In the genomic region with DNA sequence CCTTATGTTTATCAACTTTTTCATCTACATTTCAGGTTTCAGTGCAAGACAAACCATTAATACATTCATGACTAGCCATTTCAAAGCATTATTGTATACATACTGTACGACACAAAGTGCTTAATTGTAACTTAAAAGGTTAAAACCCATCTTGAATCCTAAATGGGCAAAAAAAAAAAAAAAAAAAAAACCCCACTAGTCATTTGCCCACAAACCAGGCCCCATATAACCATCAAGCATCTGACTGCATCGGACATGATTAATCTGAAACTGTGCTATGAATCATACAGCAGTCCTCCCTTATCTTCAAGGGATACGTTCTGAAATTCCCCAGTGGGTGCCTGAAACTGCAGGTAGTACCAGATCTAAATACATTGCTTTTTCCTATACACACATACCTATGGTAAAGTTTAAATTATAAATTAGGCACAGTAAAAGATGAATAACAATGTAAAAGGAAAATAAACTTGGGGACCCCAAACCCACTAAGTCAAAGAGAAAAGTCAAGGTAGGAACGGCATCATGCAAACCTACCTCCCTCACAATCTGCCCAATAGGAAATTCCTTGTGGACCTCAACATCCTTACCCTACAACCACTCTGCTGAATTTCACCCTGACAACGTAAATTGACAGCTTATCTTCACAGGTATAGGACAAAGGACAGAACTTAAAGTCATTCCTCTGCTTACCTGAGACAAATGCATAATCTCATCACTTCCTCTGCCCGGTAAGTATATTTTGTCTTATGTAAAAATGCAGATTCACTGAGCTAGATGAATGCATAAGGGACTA, we compare ENCODE assay signal across 9 cellular contexts. TPM values are rescaled to one million over a fixed set of nuclear protein-coding genes. Genes with fewer than 3 reads are reported as not detected.
DNase-seq lines count a peak whose midpoint lies in the region; ATAC-seq, FAIRE-seq and TF ChIP-seq lines count a peak whose summit lies in the region.
"Had no signal": no experiment of that assay in that cellular context is flagged by ENCODE, and none has a peak within 500 bp of the region (broad histone marks: within the 10 kb centered on the region; RNA-seq: fewer than 3 reads in every experiment).

No MANE protein-coding gene starts in this region.

- TF ChIP-seq EP300 in A549 (IDR thresholded peaks at IDR 0.05) = no peak

- peak overlapping the region; percentile 85 for H3K4me2 ChIP-seq in A549

- DNase-seq in A549 (ENCODE audit: low read depth in 1 of 2, low spot score in 1 of 2) = peak; percentile 74
- DNase-seq in omental fat pad (ENCODE audit: low spot score) = no peak
- DNase-seq in GDM1 (lab: John Stamatoyannopoulos, UW) = no peak
- DNase-seq in NCI-H1092 treated with DMSO at 0.1 percent for 48 hours (lab: John Stamatoyannopoulos, UW) = no peak
- DNase-seq in NCI-H1092 (lab: John Stamatoyannopoulos, UW) = no peak

- TF ChIP-seq POLR2A in A549 (IDR thresholded peaks at IDR 0.05; ENCODE audit: low read length) = no peak

- H3K4me1 Mint-ChIP-seq in activated T-helper 17 cell treated with anti-CD3 and anti-CD28 coated beads, Interleukin-2, amount 50 U/mL, for 72 hours = peaks cover 53% of the 10 kb centered on the region

- H3K36me3 Mint-ChIP-seq in activated T-helper 17 cell treated with anti-CD3 and anti-CD28 coated beads, Interleukin-2, amount 50 U/mL, for 72 hours (ENCODE audit: low read depth) = peaks cover 32% of the 10 kb centered on the region

- ATAC-seq in A549 = peak; percentile 61 to 69; a peak in 4 of 6 replicates
- peak; percentile 66 for ATAC-seq in GM18867 (IDR thresholded peaks at IDR 0.05; ENCODE audit: unreplicated experiment)
- ATAC-seq in HG03342 (IDR thresholded peaks at IDR 0.05; ENCODE audit: unreplicated experiment) = peak; percentile 75
- ATAC-seq in activated T-helper 17 cell treated with anti-CD3 and anti-CD28 coated beads, Interleukin-2, amount 50 U/mL, for 72 hours (replicated peaks) = peak; percentile 89
- ATAC-seq in omental fat pad (ENCODE audit: low FRiP score) = peak; percentile 71

- H3K9me3 ChIP-seq in A549 = no peaks in the 10 kb centered on the region

- peak overlapping the region; percentile 86 for H3K4me3 Mint-ChIP-seq in activated T-helper 17 cell treated with anti-CD3 and anti-CD28 coated beads, Interleukin-2, amount 50 U/mL, for 72 hours

- H3K27me3 Mint-ChIP-seq in activated T-helper 17 cell treated with anti-CD3 and anti-CD28 coated beads, Interleukin-2, amount 50 U/mL, for 72 hours = no peaks in the 10 kb centered on the region

- TF ChIP-seq RAD21 in A549 (conservative IDR thresholded peaks at IDR 0.05 in 1 of 2, IDR thresholded peaks at IDR 0.05 in 1 of 2) = no peak

- no peaks in the 10 kb centered on the region for H3K9me3 Mint-ChIP-seq in activated T-helper 17 cell treated with anti-CD3 and anti-CD28 coated beads, Interleukin-2, amount 50 U/mL, for 72 hours

- POLR2A ChIA-PET in A549 (lab: Yijun Ruan, JAX) = interaction anchor here (0.6 kb wide), 1 partner anchor 31 kb away, joined by 3 read pairs; no protein-coding TSS in a partner anchor

- H3K27ac ChIP-seq in A549 = peak overlapping the region; percentile 98

- 13% methylated on average over 6 of the region's 6 CpGs for WGBS in A549 (ENCODE audit: missing lambda C conversion rate)

- CTCF ChIA-PET in A549 (lab: Yijun Ruan, JAX) = interaction anchor here (0.9 to 1.9 kb wide), 4 partner anchors 10 to 114 kb away, joined by 3 to 7 read pairs (median 3); partner anchors contain the start of gene SLC9A8

- no peak for TF ChIP-seq CTCF in A549 (IDR thresholded peaks at IDR 0.05)
- no peak for TF ChIP-seq CTCF in omental fat pad (IDR thresholded peaks at IDR 0.05)

- peak overlapping the region; percentile 4; the same call in 1 of the 3 replicates for H3K4me3 ChIP-seq in A549
- H3K4me3 ChIP-seq: skin epidermis had no signal

- peaks cover 94% of the 10 kb centered on the region for H3K4me1 ChIP-seq in A549

- peak overlapping the region; percentile 93 for H3K27ac Mint-ChIP-seq in activated T-helper 17 cell treated with anti-CD3 and anti-CD28 coated beads, Interleukin-2, amount 50 U/mL, for 72 hours

- FAIRE-seq in A549 (lab: Jason Lieb, UNC) = no peak

TF ChIP-seq in A549, 52 proteins besides CTCF, POLR2A, EP300 and RAD21 (continues in another document):
- TF ChIP-seq CHD4 (IDR thresholded peaks at IDR 0.05; ENCODE audit: borderline replicate concordance) = no peak
- no peak for TF ChIP-seq KDM1A (IDR thresholded peaks at IDR 0.05; ENCODE audit: low read depth)
- TF ChIP-seq SMC3 (IDR thresholded peaks at IDR 0.05) = no peak
- no peak for TF ChIP-seq HOXB13 (CRISPR knock-in tag; IDR thresholded peaks at IDR 0.05; ENCODE audit: low read depth)
- TF ChIP-seq HOXB5 (CRISPR knock-in tag; IDR thresholded peaks at IDR 0.05) = peak; percentile 80; the same call in 1 of the 2 replicates
- TF ChIP-seq CBX2 (IDR thresholded peaks at IDR 0.05; ENCODE audit: borderline replicate concordance, low read depth) = no peak
- TF ChIP-seq RNF2 (IDR thresholded peaks at IDR 0.05; ENCODE audit: borderline replicate concordance, low read depth) = no peak
- TF ChIP-seq POLR2AphosphoS2 (conservative IDR thresholded peaks at IDR 0.05; ENCODE audit: low read length) = no peak
- TF ChIP-seq, protein P1, sequence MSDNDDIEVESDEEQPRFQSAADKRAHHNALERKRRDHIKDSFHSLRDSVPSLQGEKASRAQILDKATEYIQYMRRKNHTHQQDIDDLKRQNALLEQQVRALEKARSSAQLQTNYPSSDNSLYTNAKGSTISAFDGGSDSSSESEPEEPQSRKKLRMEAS (IDR thresholded peaks at IDR 0.05) = 0 out of 2 replicates have a peak, but pooled peaks have one; percentile 28
- TF ChIP-seq CHD2 (IDR thresholded peaks at IDR 0.05; ENCODE audit: low read length, partially characterized antibody) = no peak
- no peak for TF ChIP-seq ZSCAN20 (CRISPR knock-in tag; IDR thresholded peaks at IDR 0.05)
- TF ChIP-seq MAFK (IDR thresholded peaks at IDR 0.05; ENCODE audit: partially characterized antibody) = no peak
- TF ChIP-seq FOXS1 (CRISPR knock-in tag; IDR thresholded peaks at IDR 0.05) = no peak
- TF ChIP-seq MAZ (IDR thresholded peaks at IDR 0.05; ENCODE audit: borderline replicate concordance, low read depth, low read length) = no peak
- TF ChIP-seq, protein P2, sequence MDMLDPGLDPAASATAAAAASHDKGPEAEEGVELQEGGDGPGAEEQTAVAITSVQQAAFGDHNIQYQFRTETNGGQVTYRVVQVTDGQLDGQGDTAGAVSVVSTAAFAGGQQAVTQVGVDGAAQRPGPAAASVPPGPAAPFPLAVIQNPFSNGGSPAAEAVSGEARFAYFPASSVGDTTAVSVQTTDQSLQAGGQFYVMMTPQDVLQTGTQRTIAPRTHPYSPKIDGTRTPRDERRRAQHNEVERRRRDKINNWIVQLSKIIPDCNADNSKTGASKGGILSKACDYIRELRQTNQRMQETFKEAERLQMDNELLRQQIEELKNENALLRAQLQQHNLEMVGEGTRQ (IDR thresholded peaks at IDR 0.05) = no peak
- no peak for TF ChIP-seq CEBPB (IDR thresholded peaks at IDR 0.05)
- TF ChIP-seq TP53 (CRISPR knock-in tag; IDR thresholded peaks at IDR 0.05) = no peak
- TF ChIP-seq HDAC2 (IDR thresholded peaks at IDR 0.05) = no peak
- TF ChIP-seq BCL3 (IDR thresholded peaks at IDR 0.05) = 0 out of 3 replicates have a peak, but pooled peaks have one; percentile 15
- TF ChIP-seq CBX8 (IDR thresholded peaks at IDR 0.05) = no peak
- peak; percentile 52 for TF ChIP-seq JUNB (IDR thresholded peaks at IDR 0.05)
- TF ChIP-seq EHF (CRISPR knock-in tag; IDR thresholded peaks at IDR 0.05) = no peak
- TF ChIP-seq FOSL2 (IDR thresholded peaks at IDR 0.05) = peak; percentile 51; the same call in 1 of the 2 replicates
- peak; percentile 84 for TF ChIP-seq FOSL2 (CRISPR knock-in tag; IDR thresholded peaks at IDR 0.05)
- no peak for TF ChIP-seq ATOH8 (CRISPR knock-in tag; IDR thresholded peaks at IDR 0.05; ENCODE audit: low read depth)
- TF ChIP-seq BHLHE40 (IDR thresholded peaks at IDR 0.05; ENCODE audit: low read depth, low read length) = no peak
- no peak for TF ChIP-seq PHF8 (IDR thresholded peaks at IDR 0.05; ENCODE audit: borderline replicate concordance, low read depth)
- TF ChIP-seq ZC3H11A (IDR thresholded peaks at IDR 0.05) = no peak

RNA-seq across cellular contexts. Expression of gene B4GALT5, which starts 14.3 kb away (rescaled TPM):
- polyA plus RNA-seq in A549 (2011; rRNA removed) (82.8 and 88.7 TPM in 2 replicates), A549 (2017; fragmentation: RNase III; extraction: RNeasy Plus Mini Kit Qiagen cat#74134 plus additional on column Dnase treatment) (68.1 to 84.0 TPM (median 81.5 TPM) in 3 replicates)
- 39.0 and 48.5 TPM in 2 replicates for polyA plus RNA-seq in A549 (2012; cell fraction: cytosol; rRNA removed)
- 23.2 and 34.8 TPM in 2 replicates for polyA plus RNA-seq in A549 (2012; cell fraction: nucleus; rRNA removed)
- polyA minus RNA-seq in A549 (2011; rRNA and poly(A)+ RNA removed) = 66.0 and 68.4 TPM in 2 replicates
- 10 to 100 TPM; 19.5 to 25.8 TPM for total RNA-seq in activated T-helper 17 cell treated with anti-CD3 and anti-CD28 coated beads, Interleukin-2, amount 50 U/mL, for 72 hours
- 10 to 100 TPM; 27.0 to 93.1 (median 31.3) TPM for total RNA-seq in omental fat pad

Comparison
In these comparisons a context has a peak if more than half of its experiments do, and no peak if none do; other contexts are left out.
1. DNase-seq: peak in A549 (2 of 2); none in omental fat pad (single experiment), GDM1 (single experiment), NCI-H1092 treated with DMSO at 0.1 percent for 48 hours (single experiment) and NCI-H1092 (single experiment).
2. Peak in every context shown above with its lines, with median percentiles within 50 percentile points of each other: ATAC-seq.